ENCODE assay signal across 29 cellular contexts in the genomic region with DNA sequence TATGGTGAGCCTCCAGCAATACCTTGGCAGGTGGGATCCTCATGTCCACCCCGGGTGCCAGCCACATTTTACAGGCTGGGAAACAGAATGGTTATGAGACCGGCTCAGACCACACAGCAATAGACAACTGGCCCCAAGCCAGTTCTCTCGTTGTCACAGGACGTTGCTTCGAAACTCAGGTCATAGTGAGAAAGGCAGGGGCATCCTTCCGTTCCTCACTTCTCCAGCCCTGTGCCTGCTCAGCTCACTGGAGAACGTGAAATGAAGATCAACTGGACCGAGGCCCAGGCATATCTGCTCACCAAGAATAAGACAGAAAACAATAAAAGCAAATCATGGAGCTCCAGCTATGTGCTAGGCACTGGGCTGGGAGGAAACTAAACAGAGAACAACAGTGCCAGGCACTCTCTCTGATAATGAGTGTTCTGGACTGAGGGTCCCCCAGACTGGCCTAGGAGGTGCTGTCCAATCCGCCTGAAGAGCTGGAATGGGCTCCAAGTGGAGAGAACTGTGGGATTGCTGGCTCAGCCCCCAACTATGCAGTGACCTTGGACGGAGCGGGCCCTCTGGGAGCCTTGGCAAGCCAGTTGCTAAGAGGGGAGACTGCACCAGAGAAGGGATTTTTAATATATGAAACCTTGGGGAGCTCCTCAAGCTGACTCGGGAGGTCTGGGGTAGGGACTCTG. TPM values are rescaled to one million over a fixed set of nuclear protein-coding genes. Genes with fewer than 3 reads are reported as not detected.
A peak's percentile ranks its signal among the peaks of the same experiment; 100 is the strongest.
DNase-seq lines count a peak whose midpoint lies in the region; ATAC-seq and TF ChIP-seq lines count a peak whose summit lies in the region.
"Had no signal": no experiment of that assay in that cellular context is flagged by ENCODE, and none has a peak within 500 bp of the region (broad histone marks: within the 10 kb centered on the region; RNA-seq: fewer than 3 reads in every experiment).

No MANE protein-coding gene starts in this region.

- H4K20me1 ChIP-seq in MM.1S (ENCODE audit: insufficient read depth, low read length): no peaks in the 10 kb centered on the region
- H4K20me1 ChIP-seq in Karpas-422 (ENCODE audit: insufficient read depth, low read depth, low read length): no peaks in the 10 kb centered on the region
- H4K20me1 ChIP-seq: BLaER1 had no signal

- 40 to 49% (median 43%) methylated on average over 12 of the region's 12 CpGs for WGBS in psoas muscle, 3 donors

- no peak overlapping the region for H3K9ac ChIP-seq in MM.1S (ENCODE audit: low read length)
- no peak overlapping the region for H3K9ac ChIP-seq in Karpas-422 (ENCODE audit: low read length)
- H3K9ac ChIP-seq: BLaER1 had no signal

- H3K4me2 ChIP-seq in MM.1S (ENCODE audit: low read depth, low read length): no peak overlapping the region
- no peak overlapping the region for H3K4me2 ChIP-seq in Karpas-422 (ENCODE audit: low read depth, low read length, poor library complexity, severe bottlenecking)
- H3K4me2 ChIP-seq: BLaER1 had no signal

- 0 out of 2 replicates have a peak overlapping the region, but pooled peaks have one; percentile 42 for H2AFZ ChIP-seq in MM.1S (ENCODE audit: low read length)
- no peak overlapping the region for H2AFZ ChIP-seq in Karpas-422 (ENCODE audit: low read length)

- H3K27ac ChIP-seq in MM.1S (ENCODE audit: low read length): no peak overlapping the region
- peak overlapping the region in 1 of 2 donors; percentile 64 for H3K27ac ChIP-seq in coronary artery
- H3K27ac ChIP-seq in psoas muscle: no peak overlapping the region
- H3K27ac ChIP-seq in Karpas-422 (ENCODE audit: low read length): no peak overlapping the region
- H3K27ac ChIP-seq: BLaER1, prostate gland, RWPE1, skin epidermis, WERI-Rb-1 had no signal

- H3K79me2 ChIP-seq in MM.1S (ENCODE audit: low read length) (no peaks in the 10 kb centered on the region), Karpas-422 (ENCODE audit: low read length) (no peaks in the 10 kb centered on the region)

- peak; percentile 78 for ATAC-seq in left ventricle myocardium superior
- ATAC-seq in psoas muscle: peak in 1 of 4 donors; percentile 23
- no peak for ATAC-seq in GM21390 (IDR thresholded peaks at IDR 0.05; ENCODE audit: unreplicated experiment)
- ATAC-seq: effector memory CD8-positive, alpha-beta T cell; SK-N-SH treated with all-trans-retinoic acid at 6 μM for 48 hours had no signal

- H3K9me3 ChIP-seq in MM.1S (replicated peaks; ENCODE audit: insufficient read depth, low read length) (no peaks in the 10 kb centered on the region), psoas muscle (no peaks in the 10 kb centered on the region), Karpas-422 (ENCODE audit: low read length) (no peaks in the 10 kb centered on the region)
- H3K9me3 ChIP-seq: BLaER1, prostate gland had no signal

- no peaks in the 10 kb centered on the region for H3F3A ChIP-seq in MM.1S (ENCODE audit: insufficient read depth, low read length)

- intact Hi-C loops in left ventricle myocardium superior (cut with micrococcal nuclease): no loop called here
- intact Hi-C loops in psoas muscle (cut with DNase I): no loop called here

- DNase-seq in MM.1S (no peak), coronary artery (ENCODE audit: low spot score) (peak; percentile 66), left ventricle myocardium superior (peak; percentile 72), psoas muscle (peak; percentile 36 to 61), NCI-H2171 treated with DMSO at 0.1 percent for 48 hours (lab: John Stamatoyannopoulos, UW) (no peak), NCI-H1092 treated with DMSO at 0.1 percent for 48 hours (lab: John Stamatoyannopoulos, UW) (no peak), Karpas-422 (no peak)
- DNase-seq: activated CD4-positive, alpha-beta T cell treated with anti-CD3 and anti-CD28 coated beads, Interleukin-2, amount 50 U/mL, for 4 hours; activated CD8-positive, alpha-beta memory T cell treated with anti-CD3 and anti-CD28 coated beads, Interleukin-2, amount 50 U/mL, for 48 hours; activated gamma-delta T cell; DND-41; effector memory CD8-positive, alpha-beta T cell; HCEC 1CT; NCI-H2029 treated with DMSO at 0.1 percent for 48 hours; NCI-H226; stimulated activated CD4-positive, alpha-beta T cell treated with anti-CD3 and anti-CD28 coated beads, Interleukin-1b, Interleukin-23, amount 100 ng/mL, for 48 hours; WERI-Rb-1 had no signal

- H3K36me3 ChIP-seq in MM.1S (replicated peaks; ENCODE audit: insufficient read depth, low read length) (no peaks in the 10 kb centered on the region), psoas muscle (ENCODE audit: insufficient read depth in 1 of 2, low read depth in 1 of 2) (no peaks in the 10 kb centered on the region), Karpas-422 (ENCODE audit: insufficient read depth, low read length) (no peaks in the 10 kb centered on the region)
- H3K36me3 ChIP-seq: BLaER1, prostate gland, WERI-Rb-1 had no signal

- TF ChIP-seq CTCF in MM.1S (IDR thresholded peaks at IDR 0.05; ENCODE audit: low read length) (no peak), coronary artery (IDR thresholded peaks at IDR 0.05) (no peak), psoas muscle (IDR thresholded peaks at IDR 0.05) (no peak)

- H3K27me3 ChIP-seq in MM.1S (replicated peaks; ENCODE audit: insufficient read depth, low read length): no peaks in the 10 kb centered on the region
- H3K27me3 ChIP-seq in psoas muscle (ENCODE audit: insufficient read depth in 3 of 3, low read length in 2 of 3): no peaks in the 10 kb centered on the region
- no peaks in the 10 kb centered on the region for H3K27me3 ChIP-seq in Karpas-422 (ENCODE audit: low read length)
- H3K27me3 ChIP-seq: BLaER1 had no signal

- no peak overlapping the region for H3K4me3 ChIP-seq in MM.1S (ENCODE audit: low read length)
- no peak overlapping the region for H3K4me3 ChIP-seq in coronary artery
- no peak overlapping the region for H3K4me3 ChIP-seq in psoas muscle
- no peak overlapping the region for H3K4me3 ChIP-seq in Karpas-422 (ENCODE audit: low read length)
- H3K4me3 ChIP-seq: BLaER1, lung, prostate gland, skin epidermis had no signal

- H3K9me2 ChIP-seq in MM.1S (replicated peaks; ENCODE audit: insufficient read depth, low read length): no peaks in the 10 kb centered on the region
- no peaks in the 10 kb centered on the region for H3K9me2 ChIP-seq in Karpas-422 (replicated peaks; ENCODE audit: insufficient read depth, low read length)

- H3K4me1 ChIP-seq in MM.1S (ENCODE audit: low read length): no peaks in the 10 kb centered on the region
- H3K4me1 ChIP-seq in psoas muscle: no peaks in the 10 kb centered on the region
- H3K4me1 ChIP-seq in Karpas-422 (ENCODE audit: low read length): no peaks in the 10 kb centered on the region
- H3K4me1 ChIP-seq: BLaER1, prostate gland had no signal

RNA-seq across cellular contexts. Expression of a gene that starts 18.8 kb away (rescaled TPM):
- total RNA-seq in left ventricle myocardium superior: 8.2 TPM
- 1 to 10 TPM in 1 of 4 donors, under 1 TPM in 2, not detected in 1; 0.22 to 1.1 (median 0.58) TPM for total RNA-seq in psoas muscle
- polyA plus RNA-seq in psoas muscle: under 1 TPM in 2 of 3 donors, not detected in 1; 0.57 to 0.70 TPM
- total RNA-seq in Karpas-422 (2014; rRNA removed; shearing (Covaris generic); ENCODE audit: low replicate concordance): 27.4 and 49.8 TPM in 2 replicates
- polyA plus RNA-seq: keratinocyte had no signal

RNA-seq across cellular contexts. Expression of a gene that starts 28.0 kb away (rescaled TPM):
- total RNA-seq in left ventricle myocardium superior (not detected), psoas muscle (not detected)
- not detected for polyA plus RNA-seq in psoas muscle
- 0.07 and 0.63 TPM in 2 replicates for total RNA-seq in Karpas-422 (2014; rRNA removed; shearing (Covaris generic); ENCODE audit: low replicate concordance)
- total RNA-seq: esophagus mucosa, lung, subcutaneous adipose tissue had no signal
- polyA plus RNA-seq: keratinocyte, lung, neural cell had no signal

RNA-seq across cellular contexts. Expression of a gene that starts 39.2 kb away (rescaled TPM):
- total RNA-seq in left ventricle myocardium superior (0.40 TPM), psoas muscle (not detected)
- under 1 TPM in 1 of 3 donors, not detected in 2; 0.05 TPM for polyA plus RNA-seq in psoas muscle
- total RNA-seq in Karpas-422 (2014; rRNA removed; shearing (Covaris generic); ENCODE audit: low replicate concordance): 0.97 and 4.5 TPM in 2 replicates
- total RNA-seq: subcutaneous adipose tissue had no signal
- polyA plus RNA-seq: keratinocyte, neural cell had no signal

RNA-seq across cellular contexts. Expression of a gene that starts 50.3 kb away (rescaled TPM):
- not detected for total RNA-seq in left ventricle myocardium superior
- not detected for total RNA-seq in psoas muscle
- polyA plus RNA-seq in psoas muscle: under 1 TPM in 1 of 3 donors, not detected in 2; 0.04 TPM
- 0.04 and 0.79 TPM in 2 replicates for total RNA-seq in Karpas-422 (2014; rRNA removed; shearing (Covaris generic); ENCODE audit: low replicate concordance)
- total RNA-seq: esophagus mucosa, ureter had no signal
- polyA plus RNA-seq: neural cell had no signal

Comparison
In these comparisons a context has a peak if more than half of its experiments do, and no peak if none do; other contexts are left out.
1. DNase-seq: peak in coronary artery (single experiment), left ventricle myocardium superior (single experiment) and psoas muscle (2 of 2); none in MM.1S (single experiment), NCI-H2171 treated with DMSO at 0.1 percent for 48 hours (single experiment), NCI-H1092 treated with DMSO at 0.1 percent for 48 hours (single experiment) and Karpas-422 (single experiment).